ENCODE assay signal across 1 cellular context in the genomic region with DNA sequence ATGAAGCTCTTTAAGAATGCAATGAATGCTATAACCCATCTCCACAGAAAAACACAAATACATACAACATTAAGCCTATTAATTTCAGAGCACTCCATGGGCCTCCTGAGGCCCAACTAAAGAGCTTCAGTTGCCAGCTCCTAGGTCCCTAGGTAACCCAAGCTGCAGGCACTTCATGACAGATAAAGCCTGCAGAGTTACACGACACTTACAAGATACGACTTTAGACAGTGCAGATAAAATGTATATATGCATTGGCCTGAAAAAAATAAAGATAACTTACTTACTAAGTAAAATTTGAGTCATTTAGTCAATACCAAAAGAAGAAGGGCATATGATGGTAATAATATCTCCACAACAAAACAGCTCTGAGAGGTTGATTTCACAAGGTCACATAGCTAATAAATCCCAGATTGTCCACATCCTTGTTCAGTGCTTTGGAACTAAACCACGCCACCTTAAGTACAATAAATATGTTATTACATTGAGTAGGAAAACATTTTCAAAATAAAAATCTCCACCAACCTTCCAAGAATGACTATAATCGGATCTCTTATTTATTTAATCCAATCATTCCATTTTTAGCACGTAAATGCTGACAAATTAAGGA.
A peak's percentile ranks its signal among the peaks of the same experiment; 100 is the strongest.
TF ChIP-seq lines count a peak whose summit lies in the region.

No MANE protein-coding gene starts in this region.

TF ChIP-seq in K562, 482 proteins besides CTCF, POLR2A, EP300 and RAD21 (continued from another document):
- TF ChIP-seq, protein P1, sequence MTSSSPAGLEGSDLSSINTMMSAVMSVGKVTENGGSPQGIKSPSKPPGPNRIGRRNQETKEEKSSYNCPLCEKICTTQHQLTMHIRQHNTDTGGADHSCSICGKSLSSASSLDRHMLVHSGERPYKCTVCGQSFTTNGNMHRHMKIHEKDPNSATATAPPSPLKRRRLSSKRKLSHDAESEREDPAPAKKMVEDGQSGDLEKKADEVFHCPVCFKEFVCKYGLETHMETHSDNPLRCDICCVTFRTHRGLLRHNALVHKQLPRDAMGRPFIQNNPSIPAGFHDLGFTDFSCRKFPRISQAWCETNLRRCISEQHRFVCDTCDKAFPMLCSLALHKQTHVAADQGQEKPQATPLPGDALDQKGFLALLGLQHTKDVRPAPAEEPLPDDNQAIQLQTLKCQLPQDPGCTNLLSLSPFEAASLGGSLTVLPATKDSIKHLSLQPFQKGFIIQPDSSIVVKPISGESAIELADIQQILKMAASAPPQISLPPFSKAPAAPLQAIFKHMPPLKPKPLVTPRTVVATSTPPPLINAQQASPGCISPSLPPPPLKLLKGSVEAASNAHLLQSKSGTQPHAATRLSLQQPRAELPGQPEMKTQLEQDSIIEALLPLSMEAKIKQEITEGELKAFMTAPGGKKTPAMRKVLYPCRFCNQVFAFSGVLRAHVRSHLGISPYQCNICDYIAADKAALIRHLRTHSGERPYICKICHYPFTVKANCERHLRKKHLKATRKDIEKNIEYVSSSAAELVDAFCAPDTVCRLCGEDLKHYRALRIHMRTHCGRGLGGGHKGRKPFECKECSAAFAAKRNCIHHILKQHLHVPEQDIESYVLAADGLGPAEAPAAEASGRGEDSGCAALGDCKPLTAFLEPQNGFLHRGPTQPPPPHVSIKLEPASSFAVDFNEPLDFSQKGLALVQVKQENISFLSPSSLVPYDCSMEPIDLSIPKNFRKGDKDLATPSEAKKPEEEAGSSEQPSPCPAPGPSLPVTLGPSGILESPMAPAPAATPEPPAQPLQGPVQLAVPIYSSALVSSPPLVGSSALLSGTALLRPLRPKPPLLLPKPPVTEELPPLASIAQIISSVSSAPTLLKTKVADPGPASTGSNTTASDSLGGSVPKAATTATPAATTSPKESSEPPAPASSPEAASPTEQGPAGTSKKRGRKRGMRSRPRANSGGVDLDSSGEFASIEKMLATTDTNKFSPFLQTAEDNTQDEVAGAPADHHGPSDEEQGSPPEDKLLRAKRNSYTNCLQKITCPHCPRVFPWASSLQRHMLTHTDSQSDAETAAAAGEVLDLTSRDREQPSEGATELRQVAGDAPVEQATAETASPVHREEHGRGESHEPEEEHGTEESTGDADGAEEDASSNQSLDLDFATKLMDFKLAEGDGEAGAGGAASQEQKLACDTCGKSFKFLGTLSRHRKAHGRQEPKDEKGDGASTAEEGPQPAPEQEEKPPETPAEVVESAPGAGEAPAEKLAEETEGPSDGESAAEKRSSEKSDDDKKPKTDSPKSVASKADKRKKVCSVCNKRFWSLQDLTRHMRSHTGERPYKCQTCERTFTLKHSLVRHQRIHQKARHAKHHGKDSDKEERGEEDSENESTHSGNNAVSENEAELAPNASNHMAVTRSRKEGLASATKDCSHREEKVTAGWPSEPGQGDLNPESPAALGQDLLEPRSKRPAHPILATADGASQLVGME (CRISPR knock-in tag; IDR thresholded peaks at IDR 0.05), result no peak
- TF ChIP-seq CBFA2T2 (conservative IDR thresholded peaks at IDR 0.05), result peak; percentile 30; the same call in 1 of the 2 replicates
- TF ChIP-seq, protein P2, sequence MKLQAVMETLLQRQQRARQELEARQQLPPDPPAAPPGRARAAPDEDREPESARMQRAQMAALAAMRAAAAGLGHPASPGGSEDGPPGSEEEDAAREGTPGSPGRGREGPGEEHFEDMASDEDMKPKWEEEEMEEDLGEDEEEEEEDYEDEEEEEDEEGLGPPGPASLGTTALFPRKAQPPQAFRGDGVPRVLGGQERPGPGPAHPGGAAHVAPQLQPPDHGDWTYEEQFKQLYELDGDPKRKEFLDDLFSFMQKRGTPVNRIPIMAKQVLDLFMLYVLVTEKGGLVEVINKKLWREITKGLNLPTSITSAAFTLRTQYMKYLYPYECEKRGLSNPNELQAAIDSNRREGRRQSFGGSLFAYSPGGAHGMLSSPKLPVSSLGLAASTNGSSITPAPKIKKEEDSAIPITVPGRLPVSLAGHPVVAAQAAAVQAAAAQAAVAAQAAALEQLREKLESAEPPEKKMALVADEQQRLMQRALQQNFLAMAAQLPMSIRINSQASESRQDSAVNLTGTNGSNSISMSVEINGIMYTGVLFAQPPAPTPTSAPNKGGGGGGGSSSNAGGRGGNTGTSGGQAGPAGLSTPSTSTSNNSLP (IDR thresholded peaks at IDR 0.05; ENCODE audit: borderline replicate concordance, low read depth, low read length), result 0 out of 2 replicates have a peak, but pooled peaks have one; percentile 33
- no peak for TF ChIP-seq NFRKB (IDR thresholded peaks at IDR 0.05; ENCODE audit: low read depth)
- TF ChIP-seq, protein P3, sequence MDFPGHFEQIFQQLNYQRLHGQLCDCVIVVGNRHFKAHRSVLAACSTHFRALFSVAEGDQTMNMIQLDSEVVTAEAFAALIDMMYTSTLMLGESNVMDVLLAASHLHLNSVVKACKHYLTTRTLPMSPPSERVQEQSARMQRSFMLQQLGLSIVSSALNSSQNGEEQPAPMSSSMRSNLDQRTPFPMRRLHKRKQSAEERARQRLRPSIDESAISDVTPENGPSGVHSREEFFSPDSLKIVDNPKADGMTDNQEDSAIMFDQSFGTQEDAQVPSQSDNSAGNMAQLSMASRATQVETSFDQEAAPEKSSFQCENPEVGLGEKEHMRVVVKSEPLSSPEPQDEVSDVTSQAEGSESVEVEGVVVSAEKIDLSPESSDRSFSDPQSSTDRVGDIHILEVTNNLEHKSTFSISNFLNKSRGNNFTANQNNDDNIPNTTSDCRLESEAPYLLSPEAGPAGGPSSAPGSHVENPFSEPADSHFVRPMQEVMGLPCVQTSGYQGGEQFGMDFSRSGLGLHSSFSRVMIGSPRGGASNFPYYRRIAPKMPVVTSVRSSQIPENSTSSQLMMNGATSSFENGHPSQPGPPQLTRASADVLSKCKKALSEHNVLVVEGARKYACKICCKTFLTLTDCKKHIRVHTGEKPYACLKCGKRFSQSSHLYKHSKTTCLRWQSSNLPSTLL (IDR thresholded peaks at IDR 0.05), result no peak
- TF ChIP-seq, protein P4, sequence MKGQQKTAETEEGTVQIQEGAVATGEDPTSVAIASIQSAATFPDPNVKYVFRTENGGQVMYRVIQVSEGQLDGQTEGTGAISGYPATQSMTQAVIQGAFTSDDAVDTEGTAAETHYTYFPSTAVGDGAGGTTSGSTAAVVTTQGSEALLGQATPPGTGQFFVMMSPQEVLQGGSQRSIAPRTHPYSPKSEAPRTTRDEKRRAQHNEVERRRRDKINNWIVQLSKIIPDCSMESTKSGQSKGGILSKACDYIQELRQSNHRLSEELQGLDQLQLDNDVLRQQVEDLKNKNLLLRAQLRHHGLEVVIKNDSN (CRISPR knock-in tag; IDR thresholded peaks at IDR 0.05), result no peak
- 0 out of 2 replicates have a peak, but pooled peaks have one; percentile 35 for TF ChIP-seq SMARCA4 (IDR thresholded peaks at IDR 0.05)
- TF ChIP-seq, protein P5, sequence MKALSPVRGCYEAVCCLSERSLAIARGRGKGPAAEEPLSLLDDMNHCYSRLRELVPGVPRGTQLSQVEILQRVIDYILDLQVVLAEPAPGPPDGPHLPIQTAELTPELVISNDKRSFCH (CRISPR knock-in tag; IDR thresholded peaks at IDR 0.05), result no peak
- TF ChIP-seq, protein P5 (tag; IDR thresholded peaks at IDR 0.05), result no peak
- TF ChIP-seq RFX1 (IDR thresholded peaks at IDR 0.05), result peak; percentile 52
- TF ChIP-seq PML (IDR thresholded peaks at IDR 0.05; ENCODE audit: low read length), result no peak
- TF ChIP-seq, protein P6, sequence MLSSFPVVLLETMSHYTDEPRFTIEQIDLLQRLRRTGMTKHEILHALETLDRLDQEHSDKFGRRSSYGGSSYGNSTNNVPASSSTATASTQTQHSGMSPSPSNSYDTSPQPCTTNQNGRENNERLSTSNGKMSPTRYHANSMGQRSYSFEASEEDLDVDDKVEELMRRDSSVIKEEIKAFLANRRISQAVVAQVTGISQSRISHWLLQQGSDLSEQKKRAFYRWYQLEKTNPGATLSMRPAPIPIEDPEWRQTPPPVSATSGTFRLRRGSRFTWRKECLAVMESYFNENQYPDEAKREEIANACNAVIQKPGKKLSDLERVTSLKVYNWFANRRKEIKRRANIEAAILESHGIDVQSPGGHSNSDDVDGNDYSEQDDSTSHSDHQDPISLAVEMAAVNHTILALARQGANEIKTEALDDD (IDR thresholded peaks at IDR 0.05), result peak; percentile 84
- TF ChIP-seq CXXC5 (CRISPR knock-in tag; IDR thresholded peaks at IDR 0.05), result 0 out of 2 replicates have a peak, but pooled peaks have one; percentile 19
- TF ChIP-seq ZKSCAN1 (IDR thresholded peaks at IDR 0.05; ENCODE audit: low read depth, low read length), result no peak
- TF ChIP-seq, protein P7, sequence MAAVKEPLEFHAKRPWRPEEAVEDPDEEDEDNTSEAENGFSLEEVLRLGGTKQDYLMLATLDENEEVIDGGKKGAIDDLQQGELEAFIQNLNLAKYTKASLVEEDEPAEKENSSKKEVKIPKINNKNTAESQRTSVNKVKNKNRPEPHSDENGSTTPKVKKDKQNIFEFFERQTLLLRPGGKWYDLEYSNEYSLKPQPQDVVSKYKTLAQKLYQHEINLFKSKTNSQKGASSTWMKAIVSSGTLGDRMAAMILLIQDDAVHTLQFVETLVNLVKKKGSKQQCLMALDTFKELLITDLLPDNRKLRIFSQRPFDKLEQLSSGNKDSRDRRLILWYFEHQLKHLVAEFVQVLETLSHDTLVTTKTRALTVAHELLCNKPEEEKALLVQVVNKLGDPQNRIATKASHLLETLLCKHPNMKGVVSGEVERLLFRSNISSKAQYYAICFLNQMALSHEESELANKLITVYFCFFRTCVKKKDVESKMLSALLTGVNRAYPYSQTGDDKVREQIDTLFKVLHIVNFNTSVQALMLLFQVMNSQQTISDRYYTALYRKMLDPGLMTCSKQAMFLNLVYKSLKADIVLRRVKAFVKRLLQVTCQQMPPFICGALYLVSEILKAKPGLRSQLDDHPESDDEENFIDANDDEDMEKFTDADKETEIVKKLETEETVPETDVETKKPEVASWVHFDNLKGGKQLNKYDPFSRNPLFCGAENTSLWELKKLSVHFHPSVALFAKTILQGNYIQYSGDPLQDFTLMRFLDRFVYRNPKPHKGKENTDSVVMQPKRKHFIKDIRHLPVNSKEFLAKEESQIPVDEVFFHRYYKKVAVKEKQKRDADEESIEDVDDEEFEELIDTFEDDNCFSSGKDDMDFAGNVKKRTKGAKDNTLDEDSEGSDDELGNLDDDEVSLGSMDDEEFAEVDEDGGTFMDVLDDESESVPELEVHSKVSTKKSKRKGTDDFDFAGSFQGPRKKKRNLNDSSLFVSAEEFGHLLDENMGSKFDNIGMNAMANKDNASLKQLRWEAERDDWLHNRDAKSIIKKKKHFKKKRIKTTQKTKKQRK (IDR thresholded peaks at IDR 0.05; ENCODE audit: borderline replicate concordance, low read depth, low read length), result no peak
